1 cellular context compared by ENCODE assay signal in the genomic region with DNA sequence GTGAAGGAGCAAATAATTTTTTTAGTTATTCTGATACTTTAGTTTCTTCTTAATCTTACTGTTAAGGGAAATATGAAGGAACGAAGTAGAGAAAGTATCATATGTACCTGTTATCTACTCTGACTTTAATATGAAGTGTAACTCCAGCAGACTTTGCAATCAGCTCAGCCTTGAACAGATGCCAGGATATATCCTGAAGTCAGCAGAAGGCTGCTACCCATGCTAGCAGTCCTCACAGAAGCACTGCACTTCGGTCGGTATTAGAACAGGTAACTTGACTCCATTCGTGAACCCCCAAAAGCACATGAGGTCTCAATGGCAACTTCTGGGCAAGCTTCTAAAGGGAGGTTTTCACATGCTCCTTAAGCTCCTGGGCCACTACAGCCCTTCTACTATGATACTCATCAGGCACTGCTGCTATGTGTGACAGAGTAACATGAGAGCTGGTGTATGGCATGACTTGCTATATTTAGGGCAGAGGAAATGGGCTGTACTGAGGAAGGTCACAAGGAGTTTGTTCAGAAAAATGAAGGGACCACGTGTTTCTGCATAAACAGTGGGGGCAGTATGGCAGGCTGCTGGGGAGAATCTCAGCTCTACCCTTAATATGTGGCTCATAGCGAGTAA.
TF ChIP-seq lines count a peak whose summit lies in the region.

No MANE protein-coding gene starts in this region.

TF ChIP-seq in K562, 482 proteins besides CTCF, POLR2A, EP300 and RAD21 (continued from another document and continues in another):
- no peak for TF ChIP-seq ZNF318 (IDR thresholded peaks at IDR 0.05; ENCODE audit: borderline replicate concordance in 1 of 2, low read depth in 1 of 2)
- 0 out of 2 replicates have a peak, but pooled peaks have one; percentile 29 for TF ChIP-seq DPF2 (IDR thresholded peaks at IDR 0.05)
- TF ChIP-seq TGIF2 (CRISPR knock-in tag; IDR thresholded peaks at IDR 0.05), result no peak
- no peak for TF ChIP-seq PHTF2 (CRISPR knock-in tag; IDR thresholded peaks at IDR 0.05)
- TF ChIP-seq FOXP1 (CRISPR knock-in tag; IDR thresholded peaks at IDR 0.05), result no peak
- no peak for TF ChIP-seq NR2C1 (IDR thresholded peaks at IDR 0.05)
- no peak for TF ChIP-seq NR2C1 (tag; IDR thresholded peaks at IDR 0.05)
- TF ChIP-seq SRF (CRISPR knock-in tag; IDR thresholded peaks at IDR 0.05), result no peak
- no peak for TF ChIP-seq KLF10 (CRISPR knock-in tag; IDR thresholded peaks at IDR 0.05)
- TF ChIP-seq ZNF324 (CRISPR knock-in tag; IDR thresholded peaks at IDR 0.05), result no peak
- TF ChIP-seq MAZ (CRISPR knock-in tag; conservative IDR thresholded peaks at IDR 0.05 in 1 of 2, IDR thresholded peaks at IDR 0.05 in 1 of 2), result no peak
- no peak for TF ChIP-seq DNMT1 (IDR thresholded peaks at IDR 0.05)
- TF ChIP-seq CXXC5 (CRISPR knock-in tag; IDR thresholded peaks at IDR 0.05), result no peak
- TF ChIP-seq, protein P1, sequence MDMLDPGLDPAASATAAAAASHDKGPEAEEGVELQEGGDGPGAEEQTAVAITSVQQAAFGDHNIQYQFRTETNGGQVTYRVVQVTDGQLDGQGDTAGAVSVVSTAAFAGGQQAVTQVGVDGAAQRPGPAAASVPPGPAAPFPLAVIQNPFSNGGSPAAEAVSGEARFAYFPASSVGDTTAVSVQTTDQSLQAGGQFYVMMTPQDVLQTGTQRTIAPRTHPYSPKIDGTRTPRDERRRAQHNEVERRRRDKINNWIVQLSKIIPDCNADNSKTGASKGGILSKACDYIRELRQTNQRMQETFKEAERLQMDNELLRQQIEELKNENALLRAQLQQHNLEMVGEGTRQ (CRISPR knock-in tag; IDR thresholded peaks at IDR 0.05), result no peak
- peak; percentile 65 for TF ChIP-seq MYC (IDR thresholded peaks at IDR 0.05; ENCODE audit: low read depth, low read length)
- TF ChIP-seq MYC (CRISPR knock-in tag; IDR thresholded peaks at IDR 0.05; ENCODE audit: borderline replicate concordance, low read depth), result no peak
- TF ChIP-seq ZNF408 (CRISPR knock-in tag; IDR thresholded peaks at IDR 0.05; ENCODE audit: low read depth), result no peak
- TF ChIP-seq, protein P2, sequence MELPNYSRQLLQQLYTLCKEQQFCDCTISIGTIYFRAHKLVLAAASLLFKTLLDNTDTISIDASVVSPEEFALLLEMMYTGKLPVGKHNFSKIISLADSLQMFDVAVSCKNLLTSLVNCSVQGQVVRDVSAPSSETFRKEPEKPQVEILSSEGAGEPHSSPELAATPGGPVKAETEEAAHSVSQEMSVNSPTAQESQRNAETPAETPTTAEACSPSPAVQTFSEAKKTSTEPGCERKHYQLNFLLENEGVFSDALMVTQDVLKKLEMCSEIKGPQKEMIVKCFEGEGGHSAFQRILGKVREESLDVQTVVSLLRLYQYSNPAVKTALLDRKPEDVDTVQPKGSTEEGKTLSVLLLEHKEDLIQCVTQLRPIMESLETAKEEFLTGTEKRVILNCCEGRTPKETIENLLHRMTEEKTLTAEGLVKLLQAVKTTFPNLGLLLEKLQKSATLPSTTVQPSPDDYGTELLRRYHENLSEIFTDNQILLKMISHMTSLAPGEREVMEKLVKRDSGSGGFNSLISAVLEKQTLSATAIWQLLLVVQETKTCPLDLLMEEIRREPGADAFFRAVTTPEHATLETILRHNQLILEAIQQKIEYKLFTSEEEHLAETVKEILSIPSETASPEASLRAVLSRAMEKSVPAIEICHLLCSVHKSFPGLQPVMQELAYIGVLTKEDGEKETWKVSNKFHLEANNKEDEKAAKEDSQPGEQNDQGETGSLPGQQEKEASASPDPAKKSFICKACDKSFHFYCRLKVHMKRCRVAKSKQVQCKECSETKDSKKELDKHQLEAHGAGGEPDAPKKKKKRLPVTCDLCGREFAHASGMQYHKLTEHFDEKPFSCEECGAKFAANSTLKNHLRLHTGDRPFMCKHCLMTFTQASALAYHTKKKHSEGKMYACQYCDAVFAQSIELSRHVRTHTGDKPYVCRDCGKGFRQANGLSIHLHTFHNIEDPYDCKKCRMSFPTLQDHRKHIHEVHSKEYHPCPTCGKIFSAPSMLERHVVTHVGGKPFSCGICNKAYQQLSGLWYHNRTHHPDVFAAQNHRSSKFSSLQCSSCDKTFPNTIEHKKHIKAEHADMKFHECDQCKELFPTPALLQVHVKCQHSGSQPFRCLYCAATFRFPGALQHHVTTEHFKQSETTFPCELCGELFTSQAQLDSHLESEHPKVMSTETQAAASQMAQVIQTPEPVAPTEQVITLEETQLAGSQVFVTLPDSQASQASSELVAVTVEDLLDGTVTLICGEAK (IDR thresholded peaks at IDR 0.05), result no peak
- TF ChIP-seq, protein P2 (CRISPR knock-in tag; IDR thresholded peaks at IDR 0.05), result no peak
- TF ChIP-seq MYNN (IDR thresholded peaks at IDR 0.05), result no peak
- no peak for TF ChIP-seq MYNN (CRISPR knock-in tag; IDR thresholded peaks at IDR 0.05)
- TF ChIP-seq PHB2 (IDR thresholded peaks at IDR 0.05; ENCODE audit: low read depth), result no peak
- TF ChIP-seq MECOM (CRISPR knock-in tag; IDR thresholded peaks at IDR 0.05), result no peak
- TF ChIP-seq DDX20 (tag; IDR thresholded peaks at IDR 0.05; ENCODE audit: low read depth), result no peak
- TF ChIP-seq DIDO1 (tag; IDR thresholded peaks at IDR 0.05; ENCODE audit: low read depth), result no peak
- no peak for TF ChIP-seq GABPB2 (CRISPR knock-in tag; conservative IDR thresholded peaks at IDR 0.05)
- TF ChIP-seq ILK (tag; IDR thresholded peaks at IDR 0.05; ENCODE audit: borderline replicate concordance, low read depth), result no peak
- peak in 1 of 2 experiments; percentile 36; a peak in 1 of 4 replicates for TF ChIP-seq HDAC1 (IDR thresholded peaks at IDR 0.05)
- TF ChIP-seq, protein P3, sequence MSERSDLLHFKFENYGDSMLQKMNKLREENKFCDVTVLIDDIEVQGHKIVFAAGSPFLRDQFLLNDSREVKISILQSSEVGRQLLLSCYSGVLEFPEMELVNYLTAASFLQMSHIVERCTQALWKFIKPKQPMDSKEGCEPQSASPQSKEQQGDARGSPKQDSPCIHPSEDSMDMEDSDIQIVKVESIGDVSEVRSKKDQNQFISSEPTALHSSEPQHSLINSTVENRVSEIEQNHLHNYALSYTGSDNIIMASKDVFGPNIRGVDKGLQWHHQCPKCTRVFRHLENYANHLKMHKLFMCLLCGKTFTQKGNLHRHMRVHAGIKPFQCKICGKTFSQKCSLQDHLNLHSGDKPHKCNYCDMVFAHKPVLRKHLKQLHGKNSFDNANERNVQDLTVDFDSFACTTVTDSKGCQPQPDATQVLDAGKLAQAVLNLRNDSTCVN (CRISPR knock-in tag; IDR thresholded peaks at IDR 0.05), result no peak
- TF ChIP-seq ELF1 (tag; IDR thresholded peaks at IDR 0.05), result no peak
- no peak for TF ChIP-seq LCOR (CRISPR knock-in tag; IDR thresholded peaks at IDR 0.05)
- TF ChIP-seq KLF1 (tag; IDR thresholded peaks at IDR 0.05), result no peak
- no peak for TF ChIP-seq SMARCE1 (IDR thresholded peaks at IDR 0.05)
- TF ChIP-seq ZNF124 (CRISPR knock-in tag; IDR thresholded peaks at IDR 0.05), result no peak
- no peak for TF ChIP-seq FIP1L1 (IDR thresholded peaks at IDR 0.05; ENCODE audit: low read depth, low read length, poor library complexity, severe bottlenecking)
- TF ChIP-seq MIER1 (IDR thresholded peaks at IDR 0.05; ENCODE audit: low read depth), result no peak
- no peak for TF ChIP-seq PTRF (tag; IDR thresholded peaks at IDR 0.05)
- TF ChIP-seq, protein P4, sequence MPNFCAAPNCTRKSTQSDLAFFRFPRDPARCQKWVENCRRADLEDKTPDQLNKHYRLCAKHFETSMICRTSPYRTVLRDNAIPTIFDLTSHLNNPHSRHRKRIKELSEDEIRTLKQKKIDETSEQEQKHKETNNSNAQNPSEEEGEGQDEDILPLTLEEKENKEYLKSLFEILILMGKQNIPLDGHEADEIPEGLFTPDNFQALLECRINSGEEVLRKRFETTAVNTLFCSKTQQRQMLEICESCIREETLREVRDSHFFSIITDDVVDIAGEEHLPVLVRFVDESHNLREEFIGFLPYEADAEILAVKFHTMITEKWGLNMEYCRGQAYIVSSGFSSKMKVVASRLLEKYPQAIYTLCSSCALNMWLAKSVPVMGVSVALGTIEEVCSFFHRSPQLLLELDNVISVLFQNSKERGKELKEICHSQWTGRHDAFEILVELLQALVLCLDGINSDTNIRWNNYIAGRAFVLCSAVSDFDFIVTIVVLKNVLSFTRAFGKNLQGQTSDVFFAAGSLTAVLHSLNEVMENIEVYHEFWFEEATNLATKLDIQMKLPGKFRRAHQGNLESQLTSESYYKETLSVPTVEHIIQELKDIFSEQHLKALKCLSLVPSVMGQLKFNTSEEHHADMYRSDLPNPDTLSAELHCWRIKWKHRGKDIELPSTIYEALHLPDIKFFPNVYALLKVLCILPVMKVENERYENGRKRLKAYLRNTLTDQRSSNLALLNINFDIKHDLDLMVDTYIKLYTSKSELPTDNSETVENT (CRISPR knock-in tag; IDR thresholded peaks at IDR 0.05), result no peak
- TF ChIP-seq MTA2 (IDR thresholded peaks at IDR 0.05; ENCODE audit: low read depth), result no peak
- no peak for TF ChIP-seq PTBP1 (IDR thresholded peaks at IDR 0.05; ENCODE audit: low read depth, low read length)
